8 cellular contexts compared by ENCODE assay signal in genomic region chr1:233304489-233305102, GRCh38. TPM values are rescaled to one million over a fixed set of nuclear protein-coding genes. Genes with fewer than 3 reads are reported as not detected.
DNase-seq lines count a peak whose midpoint lies in the region; ATAC-seq and TF ChIP-seq lines count a peak whose summit lies in the region.

No MANE protein-coding gene starts in this region.

- H3K27ac ChIP-seq in breast epithelium, result no peak overlapping the region

- intact Hi-C loops in breast epithelium (cut with DNase I; ENCODE audit: low total_unique reads) (no loop called here), mucosa of descending colon (cut with DNase I, micrococcal nuclease) (no loop called here)

- DNase-seq in AG09319 (ENCODE audit: extremely low read depth, low read depth) (no peak), NCI-H69 (lab: John Stamatoyannopoulos, UW) (peak; percentile 66), breast epithelium (ENCODE audit: low spot score in 2 of 2) (no peak), mucosa of descending colon (peak in 1 of 3 donors; percentile 24)
- no peak for DNase-seq in effector CD4-positive, alpha-beta T cell

- ATAC-seq in GM18511 (IDR thresholded peaks at IDR 0.05; ENCODE audit: unreplicated experiment) (peak; percentile 49), mucosa of descending colon (peak; percentile 62), GM19023 (IDR thresholded peaks at IDR 0.05; ENCODE audit: unreplicated experiment) (no peak), HG03457 (IDR thresholded peaks at IDR 0.05; ENCODE audit: unreplicated experiment) (no peak)

- peaks cover 0 to 5% of the 10 kb centered on the region in 2 donors for H3K9me3 ChIP-seq in breast epithelium
- H3K9me3 ChIP-seq in mucosa of descending colon, result no peaks in the 10 kb centered on the region

- H3K4me1 ChIP-seq in breast epithelium, result no peaks in the 10 kb centered on the region
- no peaks in the 10 kb centered on the region for H3K4me1 ChIP-seq in mucosa of descending colon (ENCODE audit: low read depth)

- no peak for TF ChIP-seq POLR2A in breast epithelium (IDR thresholded peaks at IDR 0.05)

- H3K36me3 ChIP-seq in breast epithelium (no peaks in the 10 kb centered on the region), mucosa of descending colon (ENCODE audit: low read depth) (no peaks in the 10 kb centered on the region)

- no peak overlapping the region for H3K4me3 ChIP-seq in breast epithelium
- no peak overlapping the region for H3K4me3 ChIP-seq in mucosa of descending colon

- TF ChIP-seq CTCF in AG09319 (IDR thresholded peaks at IDR 0.05; ENCODE audit: low read depth, low read length), result peak; percentile 77
- peak; percentile 16 to 74 (median 57) for TF ChIP-seq CTCF in breast epithelium (IDR thresholded peaks at IDR 0.05)
- TF ChIP-seq CTCF in mucosa of descending colon (IDR thresholded peaks at IDR 0.05), result peak; percentile 49

- no peaks in the 10 kb centered on the region for H3K27me3 ChIP-seq in breast epithelium

RNA-seq across cellular contexts. Expression of gene PCNX2, which starts 9.1 kb away (rescaled TPM):
- total RNA-seq in breast epithelium (10 to 100 TPM; 18.7 to 32.6 (median 26.2) TPM), mucosa of descending colon (10 to 100 TPM in 1 of 3 donors, 1 to 10 TPM in 2; 6.0 to 11.3 (median 8.5) TPM)

RNA-seq across cellular contexts. Expression of gene MAP3K21, which starts 22.9 kb away (rescaled TPM):
- 1 to 10 TPM; 1.3 to 9.5 (median 3.9) TPM for total RNA-seq in breast epithelium
- total RNA-seq in mucosa of descending colon, result 10 to 100 TPM in 2 of 3 donors, 1 to 10 TPM in 1; 8.3 to 21.1 (median 12.6) TPM

Comparison
In these comparisons a context has a peak if more than half of its experiments do, and no peak if none do; other contexts are left out.
1. ATAC-seq: peak in GM18511 (single experiment) and mucosa of descending colon (single experiment); none in GM19023 (single experiment) and HG03457 (single experiment).
2. Peak in every context shown above with its lines, with median percentiles within 50 percentile points of each other: CTCF ChIP-seq.